ENCODE assay signal across 8 cellular contexts in the genomic region with DNA sequence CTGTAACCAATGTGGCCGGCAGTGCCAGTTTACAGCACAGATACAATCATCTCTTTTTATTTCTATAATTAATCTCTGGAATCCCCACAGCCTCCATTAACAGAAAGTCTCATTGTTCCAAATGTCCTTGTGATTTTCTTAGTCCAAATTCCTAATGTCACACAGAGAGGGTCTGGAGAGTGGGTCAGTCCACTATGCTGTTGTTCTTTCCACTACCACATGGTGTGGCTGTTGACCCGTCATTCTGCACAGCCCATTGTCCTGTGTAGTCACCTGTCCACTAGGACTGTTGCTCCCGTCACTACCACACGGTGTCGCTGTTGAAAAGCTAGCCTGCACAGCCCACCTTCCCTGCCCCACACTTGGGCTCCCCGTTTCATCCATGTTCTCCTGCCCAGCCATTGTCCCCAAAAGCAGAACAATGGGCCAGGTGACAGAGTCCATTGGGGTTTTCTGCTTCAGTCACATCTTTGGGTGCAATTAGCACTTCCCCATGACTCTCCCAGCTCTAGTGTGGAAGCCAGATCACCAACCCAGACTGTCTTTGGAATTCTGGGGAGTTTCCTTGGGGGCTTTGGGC. TPM values are rescaled to one million over a fixed set of nuclear protein-coding genes. Genes with fewer than 3 reads are reported as not detected.
A peak's percentile ranks its signal among the peaks of the same experiment; 100 is the strongest.
DNase-seq lines count a peak whose midpoint lies in the region; ATAC-seq and TF ChIP-seq lines count a peak whose summit lies in the region.

No MANE protein-coding gene starts in this region.

- H3K9me2 ChIP-seq in Karpas-422 (replicated peaks; ENCODE audit: insufficient read depth, low read length): no peaks in the 10 kb centered on the region

- no peak for TF ChIP-seq POLR2A in stomach (IDR thresholded peaks at IDR 0.05)

- intact Hi-C loops in mammary epithelial cell (cut with micrococcal nuclease) (no loop called here), stomach (cut with DNase I; ENCODE audit: low total_unique reads) (no loop called here)

- dilution Hi-C loops in mammary epithelial cell (cut with HindIII; ENCODE audit: low sequenced_read_pairs): no loop called here

- no peak for TF ChIP-seq EP300 in stomach (IDR thresholded peaks at IDR 0.05)

- peaks cover 7% of the 10 kb centered on the region for H3K9me3 Mint-ChIP-seq in mesothelial cell of epicardium

- H3K27ac Mint-ChIP-seq in mesothelial cell of epicardium: no peak overlapping the region

- H3K27ac ChIP-seq in Karpas-422 (ENCODE audit: low read length): no peak overlapping the region
- H3K27ac ChIP-seq in mammary epithelial cell (ENCODE audit: insufficient read depth, low read depth, low read length): no peak overlapping the region
- H3K27ac ChIP-seq in stomach: no peak overlapping the region

- 35% methylated on average over 6 of the region's 6 CpGs for WGBS in mammary epithelial cell (ENCODE audit: low coverage, missing lambda C conversion rate)
- 36 to 45% (median 40%) methylated on average over 6 of the region's 6 CpGs for WGBS in stomach, 5 donors

- H3K4me1 ChIP-seq in Karpas-422 (ENCODE audit: low read length) (peaks cover 7% of the 10 kb centered on the region), mammary epithelial cell (ENCODE audit: insufficient read depth, low read length) (no peaks in the 10 kb centered on the region), stomach (peaks cover 0 to under 1% (median 0%) of the 10 kb centered on the region in 4 donors)

- no peaks in the 10 kb centered on the region for H3K79me2 ChIP-seq in Karpas-422 (ENCODE audit: low read length)
- H3K79me2 ChIP-seq in mammary epithelial cell (ENCODE audit: insufficient read depth, low read length): no peaks in the 10 kb centered on the region

- no peak overlapping the region for H2AFZ ChIP-seq in Karpas-422 (ENCODE audit: low read length)
- H2AFZ ChIP-seq in mammary epithelial cell (ENCODE audit: low read depth, low read length): no peak overlapping the region

- CTCF ChIA-PET in mammary epithelial cell (lab: Charles Lee; ENCODE audit: low non-redundant PET): interaction anchor here (1.1 kb wide), 1 partner anchor 71 kb away, joined by 4 read pairs; no protein-coding TSS in a partner anchor

- H3K27me3 ChIP-seq in Karpas-422 (ENCODE audit: low read length) (0 out of 2 replicates have a peak, but pooled peaks cover 5% of the 10 kb centered on the region), mammary epithelial cell (ENCODE audit: insufficient read depth, low read length) (peaks cover under 1% of the 10 kb centered on the region), MG63 (peaks cover 2% of the 10 kb centered on the region; the same call in 1 of the 2 replicates), stomach (peaks cover 0 to 29% (median 0%) of the 10 kb centered on the region in 3 donors)

- in situ Hi-C loops in mammary epithelial cell (cut with MboI; ENCODE audit: low sequenced_read_pairs in 2 of 2): no loop called here

- no peaks in the 10 kb centered on the region for H3K36me3 ChIP-seq in Karpas-422 (ENCODE audit: insufficient read depth, low read length)
- no peaks in the 10 kb centered on the region for H3K36me3 ChIP-seq in mammary epithelial cell (ENCODE audit: insufficient read depth, low read length)
- H3K36me3 ChIP-seq in MG63: no peaks in the 10 kb centered on the region
- H3K36me3 ChIP-seq in stomach: no peaks in the 10 kb centered on the region

- no peaks in the 10 kb centered on the region for H3K36me3 Mint-ChIP-seq in mesothelial cell of epicardium

- H3K9me3 ChIP-seq in Karpas-422 (ENCODE audit: low read length) (peaks cover 11% of the 10 kb centered on the region), mammary epithelial cell (replicated peaks; ENCODE audit: insufficient read depth, low read length) (peaks cover 7% of the 10 kb centered on the region), MG63 (peaks cover 6% of the 10 kb centered on the region; the same call in 1 of the 2 replicates), stomach (peaks cover 6 to 13% (median 9%) of the 10 kb centered on the region in 4 donors)

- no peak overlapping the region for H3K9ac ChIP-seq in Karpas-422 (ENCODE audit: low read length)
- no peak overlapping the region for H3K9ac ChIP-seq in mammary epithelial cell (ENCODE audit: insufficient read depth, low read length)

- H3K4me3 Mint-ChIP-seq in mesothelial cell of epicardium: no peak overlapping the region

- BruUV-seq in mammary epithelial cell (replicated peaks; lab: Mats Ljungman, UMichigan): no TSS peak

- H4K20me1 ChIP-seq in Karpas-422 (ENCODE audit: insufficient read depth, low read depth, low read length) (no peaks in the 10 kb centered on the region), mammary epithelial cell (ENCODE audit: insufficient read depth, low read length) (no peaks in the 10 kb centered on the region)

- H3K4me2 ChIP-seq in Karpas-422 (ENCODE audit: low read depth, low read length, poor library complexity, severe bottlenecking): no peak overlapping the region
- H3K4me2 ChIP-seq in mammary epithelial cell (ENCODE audit: insufficient read depth, low read depth, low read length): no peak overlapping the region

- H3K27me3 Mint-ChIP-seq in mesothelial cell of epicardium (ENCODE audit: low read depth): peaks cover 12% of the 10 kb centered on the region

- ATAC-seq in HG02981 (IDR thresholded peaks at IDR 0.05; ENCODE audit: unreplicated experiment): no peak

- peaks cover 3% of the 10 kb centered on the region for H3K4me1 Mint-ChIP-seq in mesothelial cell of epicardium

- TF ChIP-seq CTCF in mammary epithelial cell (conservative IDR thresholded peaks at IDR 0.05 in 1 of 2, IDR thresholded peaks at IDR 0.05 in 1 of 2; ENCODE audit: extremely low read depth in 1 of 2, insufficient read depth in 1 of 2, low read depth in 1 of 2, low read length in 2 of 2) (peak; percentile 59 to 71), mesothelial cell of epicardium (IDR thresholded peaks at IDR 0.05; ENCODE audit: unreplicated experiment) (peak; percentile 26), stomach (IDR thresholded peaks at IDR 0.05) (no peak)

- no peak overlapping the region for H3K4me3 ChIP-seq in Karpas-422 (ENCODE audit: low read length)
- H3K4me3 ChIP-seq in mammary epithelial cell (replicated peaks in 1 of 3; ENCODE audit: insufficient read depth in 1 of 3, low read depth in 2 of 3, low read length in 3 of 3): no peak overlapping the region
- H3K4me3 ChIP-seq in MG63: no peak overlapping the region
- H3K4me3 ChIP-seq in stomach: no peak overlapping the region

- peak; percentile 90 for DNase-seq in ELF-1 (ENCODE audit: low read depth, low spot score)
- DNase-seq in Karpas-422: peak; percentile 83
- peak; percentile 14 for DNase-seq in mammary epithelial cell
- no peak for DNase-seq in mesothelial cell of epicardium (ENCODE audit: low spot score in 2 of 2, unreplicated experiment in 2 of 2)
- no peak for DNase-seq in MG63
- no peak for DNase-seq in stomach
- no peak for DNase-seq in NCI-H345 (lab: John Stamatoyannopoulos, UW)

RNA-seq across cellular contexts. Expression of gene LBP, which starts 8.6 kb away (rescaled TPM):
- total RNA-seq in Karpas-422 (2014; rRNA removed; shearing (Covaris generic); ENCODE audit: low replicate concordance): not detected in 2 replicates
- not detected for total RNA-seq in mammary epithelial cell
- not detected for polyA plus RNA-seq in mammary epithelial cell
- polyA minus RNA-seq in mammary epithelial cell: not detected
- not detected in 3 replicates for total RNA-seq in mesothelial cell of epicardium
- not detected in 2 replicates for total RNA-seq in MG63 (2014; rRNA removed; shearing (Covaris generic); ENCODE audit: low replicate concordance)
- total RNA-seq in stomach: not detected
- 1 to 10 TPM in 1 of 3 donors, under 1 TPM in 1, not detected in 1; 0.08 to 2.4 TPM for polyA plus RNA-seq in stomach

RNA-seq across cellular contexts. Expression of gene BPI, which starts 33.7 kb away (rescaled TPM):
- not detected in 2 replicates for total RNA-seq in Karpas-422 (2014; rRNA removed; shearing (Covaris generic); ENCODE audit: low replicate concordance)
- total RNA-seq in mammary epithelial cell (not detected), mesothelial cell of epicardium (not detected in 3 replicates), stomach (1 to 10 TPM in 2 of 5 donors, not detected in 3; 1.3 to 4.8 TPM)
- polyA plus RNA-seq in mammary epithelial cell (not detected), stomach (under 1 TPM in 2 of 3 donors, not detected in 1; 0.13 to 0.44 TPM)
- not detected for polyA minus RNA-seq in mammary epithelial cell
- total RNA-seq in MG63 (2014; rRNA removed; shearing (Covaris generic); ENCODE audit: low replicate concordance): not detected in 2 replicates

Comparison
In these comparisons a context has a peak if more than half of its experiments do, and no peak if none do; other contexts are left out.
1. DNase-seq: peak in ELF-1 (single experiment), Karpas-422 (single experiment) and mammary epithelial cell (single experiment); none in mesothelial cell of epicardium (0 of 2), MG63 (single experiment), stomach (single experiment) and NCI-H345 (single experiment).
2. CTCF ChIP-seq: peak in mammary epithelial cell (2 of 2) and mesothelial cell of epicardium (single experiment); none in stomach (0 of 7).